ENCODE assay signal across 12 cellular contexts in genomic region chr15:31274496-31275330, GRCh38. TPM values are rescaled to one million over a fixed set of nuclear protein-coding genes. Genes with fewer than 3 reads are reported as not detected.
DNase-seq lines count a peak whose midpoint lies in the region; ATAC-seq, FAIRE-seq and TF ChIP-seq lines count a peak whose summit lies in the region.
"Had no signal": no experiment of that assay in that cellular context is flagged by ENCODE, and none has a peak within 500 bp of the region (broad histone marks: within the 10 kb centered on the region; RNA-seq: fewer than 3 reads in every experiment).

No MANE protein-coding gene starts in this region.

- H3K4me2 ChIP-seq in H1 (ENCODE audit: insufficient read depth in 1 of 2, low read depth in 2 of 2, low read length in 2 of 2): no peak overlapping the region
- no peak overlapping the region for H3K4me2 ChIP-seq in smooth muscle cell

- POLR2A ChIA-PET in H1 (lab: Charles Lee; ENCODE audit: partially characterized antibody): no interaction called here

- CTCF ChIA-PET in H1 (lab: Charles Lee; ENCODE audit: partially characterized antibody): interaction anchor here (0.6 to 1.2 kb wide), 4 partner anchors 63 to 234 kb away, joined by 3 read pairs; no protein-coding TSS in a partner anchor

- intact Hi-C loops in activated CD4-positive, alpha-beta T cell treated with anti-CD3 and anti-CD28 coated beads, Interleukin-2, amount 10 ng/mL, durations not matched to agents 24 days and 14 days (cut with micrococcal nuclease): no loop called here

- no peak for TF ChIP-seq EP300 in H1 (IDR thresholded peaks at IDR 0.05; ENCODE audit: borderline replicate concordance in 1 of 2, low read depth in 2 of 2, low read length in 2 of 2)

- no peak overlapping the region for H3K9ac ChIP-seq in H1 (replicated peaks in 1 of 4; ENCODE audit: extremely low read depth in 1 of 4, low read depth in 3 of 4, low read length in 3 of 4)
- no peak overlapping the region for H3K9ac ChIP-seq in smooth muscle cell (ENCODE audit: low read depth)

- no peak for TF ChIP-seq POLR2A in H1 (IDR thresholded peaks at IDR 0.05; ENCODE audit: control extremely low read depth in 1 of 2, low read depth in 2 of 2, low read length in 2 of 2)

- no peak overlapping the region for H3K56ac ChIP-seq in H1 (replicated peaks; ENCODE audit: insufficient read length, low read depth, low read length)

- H3K79me2 ChIP-seq in H1 (ENCODE audit: control insufficient read depth in 1 of 2, insufficient read depth in 2 of 2, low read length in 2 of 2) (no peaks in the 10 kb centered on the region), smooth muscle cell (ENCODE audit: low read depth) (no peaks in the 10 kb centered on the region)

- H3K27me3 Mint-ChIP-seq in activated CD4-positive, alpha-beta T cell treated with anti-CD3 and anti-CD28 coated beads, Interleukin-2, amount 10 ng/mL, durations not matched to agents 24 days and 14 days: no peaks in the 10 kb centered on the region

- TF ChIP-seq CTCF in H1 (IDR thresholded peaks at IDR 0.05; ENCODE audit: control extremely low read depth in 1 of 3, insufficient read depth in 1 of 3, low read depth in 1 of 3, low read length in 3 of 3) (no peak), smooth muscle cell (IDR thresholded peaks at IDR 0.05; ENCODE audit: borderline replicate concordance, insufficient read depth, poor library complexity, severe bottlenecking) (no peak)

- no peak overlapping the region for H3K23ac ChIP-seq in H1 (ENCODE audit: insufficient read length)

- no peak for ATAC-seq in GM19351 (IDR thresholded peaks at IDR 0.05; ENCODE audit: unreplicated experiment)
- no peak for ATAC-seq in HG03342 (IDR thresholded peaks at IDR 0.05; ENCODE audit: unreplicated experiment)
- ATAC-seq: K562, psoas muscle had no signal

- no peak for TF ChIP-seq RAD21 in H1 (IDR thresholded peaks at IDR 0.05 in 1 of 2, conservative IDR thresholded peaks at IDR 0.05 in 1 of 2; ENCODE audit: low read depth in 2 of 2, low read length in 2 of 2)

- H4K8ac ChIP-seq in H1 (ENCODE audit: extremely low read depth, insufficient read depth, low read length): no peak overlapping the region; the same call in 1 of the 2 replicates

- H3K4me3 ChIP-seq in H1 (ENCODE audit: extremely low read depth in 1 of 4, insufficient read depth in 2 of 4, low read depth in 3 of 4, low read length in 4 of 4) (no peak overlapping the region), smooth muscle cell (no peak overlapping the region)
- H3K4me3 ChIP-seq: K562, psoas muscle had no signal

- DNase-seq in activated CD4-positive, alpha-beta T cell treated with anti-CD3 and anti-CD28 coated beads, Interleukin-2, amount 10 ng/mL, durations not matched to agents 24 days and 14 days: peak; percentile 53
- no peak for DNase-seq in activated CD4-positive, alpha-beta T cell treated with anti-CD3 and anti-CD28 coated beads, Interleukin-2, amount 50 U/mL, for 4 hours
- DNase-seq in H1 (ENCODE audit: low read depth in 1 of 2, low spot score in 2 of 2) (peak in 1 of 2 experiments; percentile 35), smooth muscle cell (lab: John Stamatoyannopoulos, UW; ENCODE audit: unreplicated experiment) (no peak), NCI-H748 (lab: John Stamatoyannopoulos, UW; ENCODE audit: unreplicated experiment) (no peak)
- DNase-seq: central memory CD4-positive, alpha-beta T cell; NCI-H446 treated with DMSO at 0.1 percent for 48 hours had no signal

- H4K20me1 ChIP-seq in H1 (replicated peaks in 1 of 2; ENCODE audit: control insufficient read depth in 1 of 2, insufficient read depth in 2 of 2, low read length in 2 of 2) (no peaks in the 10 kb centered on the region), smooth muscle cell (ENCODE audit: low read depth) (no peaks in the 10 kb centered on the region)

- H3K9me3 Mint-ChIP-seq in activated CD4-positive, alpha-beta T cell treated with anti-CD3 and anti-CD28 coated beads, Interleukin-2, amount 10 ng/mL, durations not matched to agents 24 days and 14 days: no peaks in the 10 kb centered on the region

- H3K9me3 ChIP-seq in KOPT-K1 (ENCODE audit: insufficient read depth, low read length, poor library complexity, severe bottlenecking) (no peaks in the 10 kb centered on the region), H1 (ENCODE audit: insufficient read depth in 2 of 2, low read depth in 1 of 2, low read length in 1 of 2) (no peaks in the 10 kb centered on the region), smooth muscle cell (replicated peaks; ENCODE audit: low read depth) (no peaks in the 10 kb centered on the region)
- H3K9me3 ChIP-seq: psoas muscle had no signal

- no peak for FAIRE-seq in H1 (lab: Jason Lieb, UNC)
- FAIRE-seq: K562 had no signal

- H3K4ac ChIP-seq in H1 (replicated peaks; ENCODE audit: insufficient read length, low read depth, low read length): no peak overlapping the region

- WGBS in H1 (ENCODE audit: extremely low coverage in 1 of 2, insufficient coverage in 1 of 2, insufficient read length in 1 of 2, insufficient replicate concordance in 2 of 2, low coverage in 1 of 2, low lambda C conversion rate in 2 of 2, missing lambda C conversion rate in 1 of 2), 2 experiments: 86% methylated on average over 13 of the region's 14 CpGs; no CpG with 5 or more reads in 1 of the 2 experiments
- WGBS in smooth muscle cell (ENCODE audit: low lambda C conversion rate): 63% methylated on average over 14 of the region's 14 CpGs

- no peak overlapping the region for H3K4me3 Mint-ChIP-seq in activated CD4-positive, alpha-beta T cell treated with anti-CD3 and anti-CD28 coated beads, Interleukin-2, amount 10 ng/mL, durations not matched to agents 24 days and 14 days

- peaks cover 0 to 5% (median under 1%) of the 10 kb centered on the region in 4 experiments; a peak in 4 of 7 replicates for H3K4me1 ChIP-seq in H1 (replicated peaks in 1 of 4; ENCODE audit: control insufficient read depth in 3 of 4, insufficient read depth in 4 of 4, low read length in 3 of 4)
- peaks cover 4% of the 10 kb centered on the region for H3K4me1 ChIP-seq in smooth muscle cell (ENCODE audit: low read depth)

- H3K36me3 ChIP-seq in KOPT-K1 (ENCODE audit: insufficient read depth, low read length) (no peaks in the 10 kb centered on the region), H1 (ENCODE audit: control insufficient read depth in 2 of 4, insufficient read depth in 4 of 4, low read length in 3 of 4) (no peaks in the 10 kb centered on the region), smooth muscle cell (ENCODE audit: low read depth) (no peaks in the 10 kb centered on the region)

- no peaks in the 10 kb centered on the region for H3K79me1 ChIP-seq in H1 (ENCODE audit: low read depth, low read length)

- H3K27ac ChIP-seq in KOPT-K1 (ENCODE audit: low read depth, low read length, poor library complexity, severe bottlenecking) (peak overlapping the region; percentile 16), H1 (ENCODE audit: low read depth, low read length) (no peak overlapping the region), smooth muscle cell (ENCODE audit: low read depth) (peak overlapping the region; percentile 31)
- H3K27ac ChIP-seq: psoas muscle had no signal

- H3K4me1 Mint-ChIP-seq in activated CD4-positive, alpha-beta T cell treated with anti-CD3 and anti-CD28 coated beads, Interleukin-2, amount 10 ng/mL, durations not matched to agents 24 days and 14 days: peaks cover 40% of the 10 kb centered on the region

- H2BK120ac ChIP-seq in H1 (replicated peaks; ENCODE audit: low read depth, low read length): no peak overlapping the region

- H2BK12ac ChIP-seq in H1 (ENCODE audit: low read depth, low read length): no peak overlapping the region

- no peak overlapping the region for H2BK20ac ChIP-seq in H1 (ENCODE audit: low read length)

- no peak overlapping the region for H4K5ac ChIP-seq in H1 (ENCODE audit: insufficient read length, low read depth, low read length)

- H4K91ac ChIP-seq in H1 (replicated peaks; ENCODE audit: insufficient read length, low read length): no peak overlapping the region

- H2BK5ac ChIP-seq in H1 (ENCODE audit: low read depth, low read length): no peak overlapping the region

- H3K23me2 ChIP-seq in H1 (ENCODE audit: low read depth, low read length): no peaks in the 10 kb centered on the region

- no peak overlapping the region for H3K27ac Mint-ChIP-seq in activated CD4-positive, alpha-beta T cell treated with anti-CD3 and anti-CD28 coated beads, Interleukin-2, amount 10 ng/mL, durations not matched to agents 24 days and 14 days

- no peak overlapping the region for H3K14ac ChIP-seq in H1 (ENCODE audit: insufficient read length)

- no peak overlapping the region for H2AK5ac ChIP-seq in H1 (ENCODE audit: low read depth, low read length)

- H2AFZ ChIP-seq in H1 (ENCODE audit: low read length) (no peak overlapping the region; the same call in 1 of the 2 replicates), smooth muscle cell (ENCODE audit: low read depth) (peak overlapping the region; percentile 55)

- H3K27me3 ChIP-seq in H1 (replicated peaks in 1 of 4; ENCODE audit: control insufficient read depth in 3 of 4, extremely low read depth in 1 of 4, insufficient read depth in 3 of 4, low read length in 3 of 4): no peaks in the 10 kb centered on the region
- no peaks in the 10 kb centered on the region for H3K27me3 ChIP-seq in smooth muscle cell (ENCODE audit: low read depth)

- no peaks in the 10 kb centered on the region for H3K36me3 Mint-ChIP-seq in activated CD4-positive, alpha-beta T cell treated with anti-CD3 and anti-CD28 coated beads, Interleukin-2, amount 10 ng/mL, durations not matched to agents 24 days and 14 days (ENCODE audit: low read depth)

- 0 out of 2 replicates have a peak overlapping the region, but pooled peaks have one; percentile 16 for H2BK15ac ChIP-seq in H1 (ENCODE audit: low read length)

- peaks cover 4% of the 10 kb centered on the region for H3F3A ChIP-seq in smooth muscle cell (ENCODE audit: low read depth)

- H3K18ac ChIP-seq in H1 (ENCODE audit: extremely low read depth, low read length): no peak overlapping the region

TF ChIP-seq in H1, 55 proteins besides CTCF, POLR2A, EP300 and RAD21 (continues in another document):
- TF ChIP-seq ZNF274 (IDR thresholded peaks at IDR 0.05; ENCODE audit: borderline replicate concordance, extremely low read depth, low read length) (no peak), ASH2L (IDR thresholded peaks at IDR 0.05; ENCODE audit: low read length) (no peak)

RNA-seq across cellular contexts. Expression of gene KLF13, which starts 51.9 kb away (rescaled TPM):
- 122 and 135 TPM in 2 replicates for total RNA-seq in activated CD4-positive, alpha-beta T cell treated with anti-CD3 and anti-CD28 coated beads, Interleukin-2, amount 10 ng/mL, durations not matched to agents 24 days and 14 days
- total RNA-seq in H1 (2021; fragmentation: NEBNext Ultra II Directional; extraction: Animal tissue kit (Norgen Biotek cat#: 25700)): 32.4 and 33.4 TPM in 2 replicates
- polyA plus RNA-seq in H1 (2011; rRNA removed) (15.7 and 18.3 TPM in 2 replicates), smooth muscle cell (42.1 and 58.0 TPM in 2 replicates)
- 16.2 TPM for polyA plus RNA-seq in H1 (2011; cell fraction: cytosol; rRNA removed)
- 17.3 TPM for polyA plus RNA-seq in H1 (2011; cell fraction: nucleus; rRNA removed)
- polyA plus RNA-seq in H1 (2012, experiment 1 of 2): 21.5 to 39.3 TPM (median 24.4 TPM) in 4 replicates
- 13.0 TPM for polyA plus RNA-seq in H1 (2012, experiment 2 of 2)
- polyA plus RNA-seq in H1 (2013, experiment 1 of 2): 34.5 TPM
- 37.8 TPM for polyA plus RNA-seq in H1 (2013, experiment 2 of 2)
- 15.4 and 21.4 TPM in 2 replicates for polyA minus RNA-seq in H1 (2011; rRNA and poly(A)+ RNA removed)
- polyA minus RNA-seq in H1 (2011; cell fraction: cytosol; rRNA and poly(A)+ RNA removed): 21.7 TPM
- 10.9 TPM for polyA minus RNA-seq in H1 (2011; cell fraction: nucleus; rRNA and poly(A)+ RNA removed)
- 74.2 and 77.4 TPM in 2 replicates for total RNA-seq in smooth muscle cell
